Comparison of ENCODE assay signal across 28 cellular contexts in the genomic region with DNA sequence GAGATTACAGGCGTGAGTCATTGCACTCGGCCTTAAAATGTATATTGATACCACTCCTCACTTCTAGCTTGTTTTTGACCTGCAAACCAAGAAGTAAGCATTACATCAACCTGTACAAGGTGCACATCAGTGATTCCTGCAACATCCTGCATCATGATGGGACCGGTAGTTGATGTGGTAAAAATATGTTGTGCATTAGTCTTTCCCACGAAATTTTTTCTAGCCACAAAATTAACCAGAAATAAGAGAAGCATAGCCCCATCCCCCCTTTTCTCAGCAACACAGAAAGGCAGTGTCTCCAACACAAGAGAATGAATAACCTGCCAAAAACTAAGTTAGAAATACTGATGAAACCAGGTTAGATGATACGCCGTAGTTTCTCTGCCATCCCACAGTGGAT. TPM values are rescaled to one million over a fixed set of nuclear protein-coding genes. Genes with fewer than 3 reads are reported as not detected.
DNase-seq lines count a peak whose midpoint lies in the region; ATAC-seq, FAIRE-seq and TF ChIP-seq lines count a peak whose summit lies in the region.
"Had no signal": no experiment of that assay in that cellular context is flagged by ENCODE, and none has a peak within 500 bp of the region (broad histone marks: within the 10 kb centered on the region; RNA-seq: fewer than 3 reads in every experiment).

No MANE protein-coding gene starts in this region.

- no peak for TF ChIP-seq POLR2A in IMR-90 (IDR thresholded peaks at IDR 0.05; ENCODE audit: low read depth, low read length)
- no peak for TF ChIP-seq POLR2A in transverse colon (IDR thresholded peaks at IDR 0.05)

- no peak for DNase-seq in activated naive CD8-positive, alpha-beta T cell treated with anti-CD3 and anti-CD28 coated beads for 36 hours
- no peak for DNase-seq in IMR-90
- DNase-seq in astrocyte (ENCODE audit: low read depth): peak; percentile 42
- DNase-seq in stimulated activated naive B cell treated with anti-CD40 and anti-IgM and Interleukin-4, amounts not matched to agents 10 μg/mL and 1 μg/mL and 100 μg/mL, for 72 hours: no peak
- DNase-seq in HTR-8/SVneo (ENCODE audit: insufficient read length, low spot score): no peak
- DNase-seq in transverse colon: no peak
- DNase-seq: activated B cell treated with CpG ODN at 0.5 μM for 24 hours; activated gamma-delta T cell treated with Interleukin-2 at 50 U/mL for 16 hours; CD8-positive, alpha-beta memory T cell; cerebellar nuclear complex; GOT3; heart right ventricle; Kasumi-1; left ventricle myocardium superior; NCI-H1048; NCI-H187; NCI-H526 treated with DMSO at 0.1 percent for 48 hours; right cardiac atrium; RPMI8226; stimulated activated CD4-positive, alpha-beta T cell treated with anti-CD3 and anti-CD28 coated beads, Interleukin-12 subunit alpha, Interleukin-12 subunit beta, amount 100 ng/mL, for 4 hours; substantia nigra; T1000; uterus had no signal

- H3K4me1 ChIP-seq in IMR-90 (ENCODE audit: control insufficient read depth, insufficient read depth, low read length): peaks cover 13% of the 10 kb centered on the region
- peaks cover 15% of the 10 kb centered on the region for H3K4me1 ChIP-seq in astrocyte (ENCODE audit: insufficient read depth, low read length)
- H3K4me1 ChIP-seq in transverse colon: no peaks in the 10 kb centered on the region
- H3K4me1 ChIP-seq: parathyroid adenoma, uterus had no signal

- no peak overlapping the region for H3K18ac ChIP-seq in IMR-90 (ENCODE audit: low read depth, low read length)

- H3K27me3 ChIP-seq in IMR-90 (ENCODE audit: control insufficient read depth, insufficient read depth, low read length): no peaks in the 10 kb centered on the region
- no peaks in the 10 kb centered on the region for H3K27me3 ChIP-seq in astrocyte (ENCODE audit: insufficient read depth, low read length)
- H3K27me3 ChIP-seq in transverse colon: no peaks in the 10 kb centered on the region
- H3K27me3 ChIP-seq: ascending aorta, heart right ventricle, uterus had no signal

- BruUV-seq in IMR-90 (replicated peaks; lab: Mats Ljungman, UMichigan): no TSS peak

- H3K36me3 ChIP-seq in IMR-90 (ENCODE audit: control insufficient read depth, insufficient read depth, low read length): no peaks in the 10 kb centered on the region
- no peaks in the 10 kb centered on the region for H3K36me3 ChIP-seq in astrocyte (ENCODE audit: insufficient read depth, low read length)
- H3K36me3 ChIP-seq in transverse colon: no peaks in the 10 kb centered on the region
- H3K36me3 ChIP-seq: ascending aorta, heart right ventricle, uterus had no signal

- no peak overlapping the region for H3K27ac ChIP-seq in IMR-90 (ENCODE audit: insufficient read depth, low read length)
- no peak overlapping the region for H3K27ac ChIP-seq in astrocyte (ENCODE audit: low read depth, low read length)
- no peak overlapping the region for H3K27ac ChIP-seq in transverse colon
- H3K27ac ChIP-seq: ascending aorta, parathyroid adenoma, SK-N-MC, uterus had no signal

- H4K8ac ChIP-seq in IMR-90 (ENCODE audit: low read depth in 2 of 2, low read length in 2 of 2): 0 out of 4 replicates have a peak overlapping the region, but pooled peaks of 1 of the 2 experiments have one; percentile 2

- peak overlapping the region; percentile 1; the same call in 1 of the 2 replicates for H2BK120ac ChIP-seq in IMR-90 (ENCODE audit: low read depth, low read length)

- H3K9me3 ChIP-seq in IMR-90 (ENCODE audit: control insufficient read depth, insufficient read depth, low read length) (no peaks in the 10 kb centered on the region), astrocyte (ENCODE audit: insufficient read depth, low read depth, low read length) (no peaks in the 10 kb centered on the region), transverse colon (no peaks in the 10 kb centered on the region)
- H3K9me3 ChIP-seq: ascending aorta, heart right ventricle, uterus had no signal

- peaks cover 0 to 12% of the 10 kb centered on the region in 2 experiments; a peak in 1 of 4 replicates for H3K79me1 ChIP-seq in IMR-90 (ENCODE audit: low read depth in 1 of 2, low read length in 2 of 2)

- peak overlapping the region; percentile 2; the same call in 1 of the 2 replicates for H3K4ac ChIP-seq in IMR-90 (ENCODE audit: low read depth, low read length)

- no peak overlapping the region for H2BK5ac ChIP-seq in IMR-90 (ENCODE audit: low read depth, low read length, poor library complexity, severe bottlenecking)

- H3K4me2 ChIP-seq in IMR-90 (ENCODE audit: low read depth, low read length): no peak overlapping the region
- H3K4me2 ChIP-seq in astrocyte (ENCODE audit: low read length): no peak overlapping the region

- H2AK9ac ChIP-seq in IMR-90 (replicated peaks; ENCODE audit: low read depth, low read length, poor library complexity): no peak overlapping the region

- H3K79me2 ChIP-seq in astrocyte (ENCODE audit: insufficient read depth, low read length): no peaks in the 10 kb centered on the region
- H3K79me2 ChIP-seq: parathyroid adenoma had no signal

- H2AK5ac ChIP-seq in IMR-90 (ENCODE audit: low read depth, low read length): peak overlapping the region; percentile 69; the same call in 1 of the 2 replicates

- no CpG with 5 or more reads among the region's 6 CpGs for whole genome bisulfite sequencing in IMR-90 (ENCODE audit: extremely low coverage in 2 of 2, insufficient read length in 1 of 2), 2 experiments
- 78 to 85% methylated on average over 5 to 6 of the region's 6 CpGs for WGBS in transverse colon (ENCODE audit: low coverage in 1 of 2), 2 donors

- H3K4me3 ChIP-seq in IMR-90 (ENCODE audit: insufficient read depth, low read depth, low read length): no peak overlapping the region
- H3K4me3 ChIP-seq in astrocyte (ENCODE audit: insufficient read depth, low read depth, low read length): no peak overlapping the region
- H3K4me3 ChIP-seq in transverse colon: no peak overlapping the region
- H3K4me3 ChIP-seq: ascending aorta, heart right ventricle, SK-N-MC, uterus had no signal

- 0 out of 2 replicates have a peak overlapping the region, but pooled peaks have one; percentile 3 for H3K14ac ChIP-seq in IMR-90 (replicated peaks; ENCODE audit: low read depth, low read length)

- H3K27me3 Mint-ChIP-seq in activated naive CD8-positive, alpha-beta T cell: no peaks in the 10 kb centered on the region
- no peaks in the 10 kb centered on the region for H3K27me3 Mint-ChIP-seq in activated naive CD8-positive, alpha-beta T cell treated with anti-CD3 and anti-CD28 coated beads for 36 hours
- no peaks in the 10 kb centered on the region for H3K27me3 Mint-ChIP-seq in astrocyte (ENCODE audit: low read depth, unreplicated experiment)
- no peaks in the 10 kb centered on the region for H3K27me3 Mint-ChIP-seq in stimulated activated naive B cell treated with anti-CD40 and anti-IgM and Interleukin-4, amounts not matched to agents 10 μg/mL and 1 μg/mL and 100 μg/mL, for 72 hours
- H3K27me3 Mint-ChIP-seq: activated B cell treated with CpG ODN at 0.5 μM for 24 hours; CD8-positive, alpha-beta memory T cell had no signal

- no peak for TF ChIP-seq EP300 in transverse colon (IDR thresholded peaks at IDR 0.05; ENCODE audit: low read depth)

- H4K20me1 ChIP-seq in IMR-90 (ENCODE audit: insufficient read depth, low read length): no peaks in the 10 kb centered on the region
- H4K20me1 ChIP-seq in astrocyte (ENCODE audit: insufficient read depth, low read length): no peaks in the 10 kb centered on the region

- H3K9me3 Mint-ChIP-seq in activated naive CD8-positive, alpha-beta T cell (ENCODE audit: low read depth): no peaks in the 10 kb centered on the region
- H3K9me3 Mint-ChIP-seq in activated naive CD8-positive, alpha-beta T cell treated with anti-CD3 and anti-CD28 coated beads for 36 hours: peaks cover 4% of the 10 kb centered on the region
- peaks cover 7% of the 10 kb centered on the region for H3K9me3 Mint-ChIP-seq in astrocyte (ENCODE audit: unreplicated experiment)
- H3K9me3 Mint-ChIP-seq in stimulated activated naive B cell treated with anti-CD40 and anti-IgM and Interleukin-4, amounts not matched to agents 10 μg/mL and 1 μg/mL and 100 μg/mL, for 72 hours: peaks cover 5 to 14% of the 10 kb centered on the region in 2 donors
- H3K9me3 Mint-ChIP-seq: nephron had no signal

- ATAC-seq in IMR-90 (ENCODE audit: low read depth): no peak
- peak; percentile 69 to 77 for ATAC-seq in stimulated activated naive B cell treated with anti-CD40 and anti-IgM and Interleukin-4, amounts not matched to agents 10 μg/mL and 1 μg/mL and 100 μg/mL, for 72 hours (replicated peaks)
- ATAC-seq: heart right ventricle, left ventricle myocardium superior, right cardiac atrium had no signal

- no peak overlapping the region for H4K91ac ChIP-seq in IMR-90 (ENCODE audit: insufficient read depth, low read depth, low read length)

- dilution Hi-C loops in IMR-90 (cut with HindIII; ENCODE audit: low sequenced_read_pairs, unreplicated experiment): no loop called here

- peak overlapping the region; percentile 2; the same call in 1 of the 2 replicates for H2BK20ac ChIP-seq in IMR-90 (ENCODE audit: low read depth, low read length)

- no peak overlapping the region for H3K23ac ChIP-seq in IMR-90 (ENCODE audit: low read depth, low read length)

- H3K9ac ChIP-seq in IMR-90 (ENCODE audit: low read depth, low read length) (no peak overlapping the region), astrocyte (ENCODE audit: low read length) (no peak overlapping the region)
- H3K9ac ChIP-seq: parathyroid adenoma had no signal

- H2BK15ac ChIP-seq in IMR-90 (ENCODE audit: low read depth, low read length): no peak overlapping the region

- TF ChIP-seq CTCF in IMR-90 (conservative IDR thresholded peaks at IDR 0.05; ENCODE audit: low read depth, low read length): no peak
- no peak for TF ChIP-seq CTCF in astrocyte (IDR thresholded peaks at IDR 0.05; ENCODE audit: insufficient read depth, low read depth, low read length)
- no peak for TF ChIP-seq CTCF in transverse colon (IDR thresholded peaks at IDR 0.05)

- peak overlapping the region; percentile 33 for H3K4me3 Mint-ChIP-seq in activated naive CD8-positive, alpha-beta T cell
- H3K4me3 Mint-ChIP-seq in activated naive CD8-positive, alpha-beta T cell treated with anti-CD3 and anti-CD28 coated beads for 36 hours: no peak overlapping the region
- no peak overlapping the region for H3K4me3 Mint-ChIP-seq in astrocyte (ENCODE audit: unreplicated experiment)
- H3K4me3 Mint-ChIP-seq in stimulated activated naive B cell treated with anti-CD40 and anti-IgM and Interleukin-4, amounts not matched to agents 10 μg/mL and 1 μg/mL and 100 μg/mL, for 72 hours: peak overlapping the region; percentile 19 to 26
- H3K4me3 Mint-ChIP-seq: activated B cell treated with CpG ODN at 0.5 μM for 24 hours, nephron had no signal

- H3K36me3 Mint-ChIP-seq in activated naive CD8-positive, alpha-beta T cell: no peaks in the 10 kb centered on the region
- peaks cover 3% of the 10 kb centered on the region for H3K36me3 Mint-ChIP-seq in activated naive CD8-positive, alpha-beta T cell treated with anti-CD3 and anti-CD28 coated beads for 36 hours
- peaks cover 4% of the 10 kb centered on the region for H3K36me3 Mint-ChIP-seq in astrocyte (ENCODE audit: low read depth, unreplicated experiment)
- H3K36me3 Mint-ChIP-seq in stimulated activated naive B cell treated with anti-CD40 and anti-IgM and Interleukin-4, amounts not matched to agents 10 μg/mL and 1 μg/mL and 100 μg/mL, for 72 hours: peaks cover 10 to 22% of the 10 kb centered on the region in 2 donors
- H3K36me3 Mint-ChIP-seq: CD8-positive, alpha-beta memory T cell had no signal

- no peak overlapping the region for H4K5ac ChIP-seq in IMR-90 (ENCODE audit: low read depth, low read length)

- CTCF ChIA-PET in IMR-90 (lab: Yijun Ruan, JAX): no interaction called here

- intact Hi-C loops in IMR-90 (cut with micrococcal nuclease): no loop called here
- intact Hi-C loops in transverse colon (cut with DNase I; ENCODE audit: low total_unique reads): no loop called here

- peaks cover 46% of the 10 kb centered on the region for H3K4me1 Mint-ChIP-seq in activated naive CD8-positive, alpha-beta T cell (ENCODE audit: low read depth)
- peaks cover 35% of the 10 kb centered on the region for H3K4me1 Mint-ChIP-seq in activated naive CD8-positive, alpha-beta T cell treated with anti-CD3 and anti-CD28 coated beads for 36 hours
- peaks cover 27% of the 10 kb centered on the region for H3K4me1 Mint-ChIP-seq in astrocyte (ENCODE audit: low read depth, unreplicated experiment)
- peaks cover 57 to 74% of the 10 kb centered on the region in 2 donors for H3K4me1 Mint-ChIP-seq in stimulated activated naive B cell treated with anti-CD40 and anti-IgM and Interleukin-4, amounts not matched to agents 10 μg/mL and 1 μg/mL and 100 μg/mL, for 72 hours

- H3K56ac ChIP-seq in IMR-90 (ENCODE audit: extremely low read depth, insufficient read depth, low read length): no peak overlapping the region

- FAIRE-seq in astrocyte (lab: Jason Lieb, UNC) (no peak), HTR-8/SVneo (lab: Jason Lieb, UNC) (no peak)

- H3K9me1 ChIP-seq in IMR-90 (ENCODE audit: insufficient read depth, low read length): peaks cover 28% of the 10 kb centered on the region

- H3K27ac Mint-ChIP-seq in activated naive CD8-positive, alpha-beta T cell: peak overlapping the region; percentile 93
- H3K27ac Mint-ChIP-seq in activated naive CD8-positive, alpha-beta T cell treated with anti-CD3 and anti-CD28 coated beads for 36 hours: no peak overlapping the region
- H3K27ac Mint-ChIP-seq in astrocyte (ENCODE audit: unreplicated experiment): no peak overlapping the region
- peak overlapping the region; percentile 95 for H3K27ac Mint-ChIP-seq in stimulated activated naive B cell treated with anti-CD40 and anti-IgM and Interleukin-4, amounts not matched to agents 10 μg/mL and 1 μg/mL and 100 μg/mL, for 72 hours
- H3K27ac Mint-ChIP-seq: activated B cell treated with CpG ODN at 0.5 μM for 24 hours, nephron had no signal

- POLR2A ChIA-PET in IMR-90 (lab: Charles Lee; ENCODE audit: unreplicated experiment): no interaction called here

- in situ Hi-C loops in IMR-90 (cut with MboI; ENCODE audit: low sequenced_read_pairs): no loop called here
- in situ Hi-C loops in transverse colon (cut with MboI; ENCODE audit: low pct_ligation_motif_present in 1 of 4, low pct_unique_long_range_greater_than_20kb in 1 of 4, low sequenced_read_pairs in 3 of 4): no loop called here

- no peak overlapping the region for H2AFZ ChIP-seq in IMR-90 (replicated peaks; ENCODE audit: low read length, poor library complexity)
- H2AFZ ChIP-seq in astrocyte (ENCODE audit: low read depth, low read length): no peak overlapping the region
- H2AFZ ChIP-seq: parathyroid adenoma had no signal

- no peak for TF ChIP-seq RAD21 in IMR-90 (IDR thresholded peaks at IDR 0.05; ENCODE audit: low read length)

RNA-seq across cellular contexts. Expression of a gene that starts 21.1 kb away (rescaled TPM):
- total RNA-seq in activated naive CD8-positive, alpha-beta T cell treated with anti-CD3 and anti-CD28 coated beads for 36 hours: 100 to 1,000 TPM; 133 to 146 TPM
- total RNA-seq in IMR-90 (2012; rRNA removed) (120 and 130 TPM in 2 replicates), astrocyte (12.1 and 13.9 TPM in 2 replicates), transverse colon (10 to 100 TPM in 3 of 4 donors, 1 to 10 TPM in 1; 6.2 to 90.8 (median 27.2) TPM)
- 47.5 and 48.0 TPM in 2 replicates for polyA plus RNA-seq in IMR-90 (2012; rRNA removed)
- 36.6 and 48.8 TPM in 2 replicates for polyA plus RNA-seq in IMR-90 (2012; cell fraction: cytosol; rRNA removed)
- polyA plus RNA-seq in IMR-90 (2012; cell fraction: nucleus; rRNA removed; ENCODE audit: low replicate concordance): 13.4 and 21.5 TPM in 2 replicates

RNA-seq across cellular contexts. Expression of a gene that starts 24.1 kb away (rescaled TPM):
- 100 to 1,000 TPM; 183 to 190 TPM for total RNA-seq in activated naive CD8-positive, alpha-beta T cell treated with anti-CD3 and anti-CD28 coated beads for 36 hours
- total RNA-seq in IMR-90 (2012; rRNA removed): 6.3 and 8.3 TPM in 2 replicates
- 18.7 and 21.5 TPM in 2 replicates for polyA plus RNA-seq in IMR-90 (2012; rRNA removed)
- polyA plus RNA-seq in IMR-90 (2012; cell fraction: cytosol; rRNA removed): 10.3 and 18.0 TPM in 2 replicates
- polyA plus RNA-seq in IMR-90 (2012; cell fraction: nucleus; rRNA removed; ENCODE audit: low replicate concordance): 32.7 and 42.5 TPM in 2 replicates
- total RNA-seq in astrocyte: 17.5 and 17.6 TPM in 2 replicates
- total RNA-seq in transverse colon: 100 to 1,000 TPM; 106 to 235 (median 156) TPM

Comparison
In these comparisons a context has a peak if more than half of its experiments do, and no peak if none do; other contexts are left out.
1. H3K27ac Mint-ChIP-seq: peak in activated naive CD8-positive, alpha-beta T cell (single experiment) and stimulated activated naive B cell treated with anti-CD40 and anti-IgM and Interleukin-4, amounts not matched to agents 10 μg/mL and 1 μg/mL and 100 μg/mL, for 72 hours (single experiment); none in activated naive CD8-positive, alpha-beta T cell treated with anti-CD3 and anti-CD28 coated beads for 36 hours (single experiment) and astrocyte (single experiment).
2. H3K4me3 Mint-ChIP-seq: peak in activated naive CD8-positive, alpha-beta T cell (single experiment) and stimulated activated naive B cell treated with anti-CD40 and anti-IgM and Interleukin-4, amounts not matched to agents 10 μg/mL and 1 μg/mL and 100 μg/mL, for 72 hours (2 of 2); none in activated naive CD8-positive, alpha-beta T cell treated with anti-CD3 and anti-CD28 coated beads for 36 hours (single experiment) and astrocyte (single experiment).